ENCODE assay signal across 8 cellular contexts in genomic region chr3:151327571-151328198, GRCh38. TPM values are rescaled to one million over a fixed set of nuclear protein-coding genes. Genes with fewer than 3 reads are reported as not detected.
DNase-seq lines count a peak whose midpoint lies in the region; ATAC-seq and TF ChIP-seq lines count a peak whose summit lies in the region.

No MANE protein-coding gene starts in this region.

- H3K4me3 Mint-ChIP-seq in stimulated activated naive CD8-positive, alpha-beta T cell treated with anti-CD3 and anti-CD28 coated beads, Interleukin-15, amount 100 ng/mL, for 72 hours, result no peak overlapping the region
- no peak overlapping the region for H3K4me3 Mint-ChIP-seq in stimulated activated memory B cell treated with anti-CD40 and anti-IgM and Interleukin-4, amounts not matched to agents 10 μg/mL and 1 μg/mL and 100 μg/mL, for 72 hours

- H3K4me3 ChIP-seq in cardiac fibroblast (replicated peaks in 1 of 2; ENCODE audit: low read depth in 2 of 2, low read length in 2 of 2) (no peak overlapping the region), mononuclear cell (ENCODE audit: low read length) (peak overlapping the region; percentile 68)

- no peaks in the 10 kb centered on the region for H3K36me3 Mint-ChIP-seq in stimulated activated memory B cell treated with anti-CD40 and anti-IgM and Interleukin-4, amounts not matched to agents 10 μg/mL and 1 μg/mL and 100 μg/mL, for 72 hours

- peaks cover 0 to 4% of the 10 kb centered on the region in 2 donors for H3K9me3 Mint-ChIP-seq in stimulated activated naive CD8-positive, alpha-beta T cell treated with anti-CD3 and anti-CD28 coated beads, Interleukin-15, amount 100 ng/mL, for 72 hours
- no peaks in the 10 kb centered on the region for H3K9me3 Mint-ChIP-seq in stimulated activated memory B cell treated with anti-CD40 and anti-IgM and Interleukin-4, amounts not matched to agents 10 μg/mL and 1 μg/mL and 100 μg/mL, for 72 hours

- DNase-seq in EH (ENCODE audit: low read depth), result peak; percentile 32
- peak; percentile 6 for DNase-seq in NCI-H146 (lab: John Stamatoyannopoulos, UW)
- peak; percentile 55 to 58 for DNase-seq in cardiac fibroblast (ENCODE audit: low read depth in 2 of 2)
- DNase-seq in stimulated activated naive CD8-positive, alpha-beta T cell treated with anti-CD3 and anti-CD28 coated beads, Interleukin-15, amount 100 ng/mL, for 72 hours, result no peak
- DNase-seq in HuH-7.5 (ENCODE audit: low spot score), result no peak
- DNase-seq in NCI-H187 treated with DMSO at 0.1 percent for 48 hours (lab: John Stamatoyannopoulos, UW), result no peak

- no peaks in the 10 kb centered on the region for H3K9me3 ChIP-seq in mononuclear cell (ENCODE audit: low read depth, low read length)

- no peak overlapping the region for H3K27ac Mint-ChIP-seq in stimulated activated naive CD8-positive, alpha-beta T cell treated with anti-CD3 and anti-CD28 coated beads, Interleukin-15, amount 100 ng/mL, for 72 hours
- H3K27ac Mint-ChIP-seq in stimulated activated memory B cell treated with anti-CD40 and anti-IgM and Interleukin-4, amounts not matched to agents 10 μg/mL and 1 μg/mL and 100 μg/mL, for 72 hours, result no peak overlapping the region

- no peaks in the 10 kb centered on the region for H3K27me3 ChIP-seq in mononuclear cell (ENCODE audit: insufficient read depth, low read length)

- peaks cover 50% of the 10 kb centered on the region for H3K4me1 ChIP-seq in mononuclear cell (ENCODE audit: insufficient read depth, low read length)

- H3K27me3 Mint-ChIP-seq in stimulated activated naive CD8-positive, alpha-beta T cell treated with anti-CD3 and anti-CD28 coated beads, Interleukin-15, amount 100 ng/mL, for 72 hours, result peaks cover 32% of the 10 kb centered on the region
- H3K27me3 Mint-ChIP-seq in stimulated activated memory B cell treated with anti-CD40 and anti-IgM and Interleukin-4, amounts not matched to agents 10 μg/mL and 1 μg/mL and 100 μg/mL, for 72 hours, result no peaks in the 10 kb centered on the region

- ATAC-seq in stimulated activated naive CD8-positive, alpha-beta T cell treated with anti-CD3 and anti-CD28 coated beads, Interleukin-15, amount 100 ng/mL, for 72 hours, result no peak
- ATAC-seq in stimulated activated memory B cell treated with anti-CD40 and anti-IgM and Interleukin-4, amounts not matched to agents 10 μg/mL and 1 μg/mL and 100 μg/mL, for 72 hours, result no peak

- peaks cover 9% of the 10 kb centered on the region for H3K4me1 Mint-ChIP-seq in stimulated activated naive CD8-positive, alpha-beta T cell treated with anti-CD3 and anti-CD28 coated beads, Interleukin-15, amount 100 ng/mL, for 72 hours
- H3K4me1 Mint-ChIP-seq in stimulated activated memory B cell treated with anti-CD40 and anti-IgM and Interleukin-4, amounts not matched to agents 10 μg/mL and 1 μg/mL and 100 μg/mL, for 72 hours, result peaks cover 6% of the 10 kb centered on the region

- peak; percentile 49 for TF ChIP-seq CTCF in cardiac fibroblast (IDR thresholded peaks at IDR 0.05; ENCODE audit: low read depth, low read length)

RNA-seq across cellular contexts. Expression of gene P2RY13, which starts 1.7 kb away (rescaled TPM):
- total RNA-seq in mononuclear cell, result 14.9 TPM

RNA-seq across cellular contexts. Expression of gene GPR87, which starts 11.1 kb away (rescaled TPM):
- total RNA-seq in mononuclear cell, result not detected

RNA-seq across cellular contexts. Expression of gene P2RY14, which starts 49.3 kb away (rescaled TPM):
- 2.3 TPM for total RNA-seq in mononuclear cell

RNA-seq across cellular contexts. Expression of gene P2RY12, which starts 56.9 kb away (rescaled TPM):
- total RNA-seq in mononuclear cell, result 14.1 TPM

Comparison
In these comparisons a context has a peak if more than half of its experiments do, and no peak if none do; other contexts are left out.
1. DNase-seq: peak in EH (single experiment), NCI-H146 (single experiment) and cardiac fibroblast (2 of 2); none in stimulated activated naive CD8-positive, alpha-beta T cell treated with anti-CD3 and anti-CD28 coated beads, Interleukin-15, amount 100 ng/mL, for 72 hours (0 of 2), HuH-7.5 (single experiment) and NCI-H187 treated with DMSO at 0.1 percent for 48 hours (single experiment).